ENCODE assay signal across 19 cellular contexts in the genomic region with DNA sequence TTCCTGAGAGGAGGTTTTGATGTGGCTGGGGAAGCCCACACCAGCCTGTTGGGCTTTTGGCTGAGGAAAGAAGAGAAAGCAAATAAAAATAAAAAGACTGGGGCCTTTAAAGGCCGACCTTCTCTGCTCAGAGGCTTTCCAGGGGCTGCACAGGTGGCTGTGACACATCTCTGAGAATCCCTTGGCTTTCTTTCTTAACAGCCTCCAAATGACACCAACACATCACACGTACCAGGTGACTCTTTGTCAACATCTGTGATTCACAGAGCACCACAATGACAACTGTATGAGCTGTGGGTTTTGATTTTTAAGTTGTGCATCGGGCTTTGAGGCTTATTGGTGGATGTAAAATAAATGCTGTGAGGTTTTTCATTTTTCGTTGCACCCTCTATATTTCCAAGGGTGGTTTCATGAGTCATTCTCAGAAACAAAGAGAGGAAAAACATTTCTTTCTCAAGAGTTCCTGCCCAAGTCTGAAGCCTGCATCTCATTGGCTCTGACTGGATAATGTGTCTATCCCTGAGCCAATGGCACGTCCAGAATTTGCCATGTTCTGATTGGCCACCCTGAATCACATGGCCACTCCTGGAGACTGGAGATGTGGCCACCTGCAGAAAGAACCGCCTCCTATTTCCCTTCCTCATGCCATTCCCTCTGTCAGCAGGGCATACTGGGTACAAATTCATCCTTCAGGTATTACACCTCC.
DNase-seq lines count a peak whose midpoint lies in the region; ATAC-seq, FAIRE-seq and TF ChIP-seq lines count a peak whose summit lies in the region.
"Had no signal": no experiment of that assay in that cellular context is flagged by ENCODE, and none has a peak within 500 bp of the region (broad histone marks: within the 10 kb centered on the region; RNA-seq: fewer than 3 reads in every experiment).

No MANE protein-coding gene starts in this region.

- H3K4me2 ChIP-seq in astrocyte (ENCODE audit: low read length) = peak overlapping the region; percentile 55
- no peak overlapping the region for H3K4me2 ChIP-seq in mesendoderm (ENCODE audit: low read length)

- H3K4me3 ChIP-seq in astrocyte (ENCODE audit: insufficient read depth, low read depth, low read length) = no peak overlapping the region
- no peak overlapping the region for H3K4me3 ChIP-seq in mesendoderm (ENCODE audit: low read length)
- no peak overlapping the region for H3K4me3 ChIP-seq in pancreas
- H3K4me3 ChIP-seq: MG63 had no signal

- H3K56ac ChIP-seq in mesendoderm (ENCODE audit: low read length) = no peak overlapping the region

- no peak overlapping the region for H2BK120ac ChIP-seq in mesendoderm (ENCODE audit: low read depth, low read length)

- H3K27ac Mint-ChIP-seq in astrocyte (ENCODE audit: unreplicated experiment) = no peak overlapping the region
- H3K27ac Mint-ChIP-seq: B cell, H9 had no signal

- H3K36me3 ChIP-seq in astrocyte (ENCODE audit: insufficient read depth, low read length) (no peaks in the 10 kb centered on the region), mesendoderm (ENCODE audit: control insufficient read depth, insufficient read depth, low read length) (no peaks in the 10 kb centered on the region), pancreas (no peaks in the 10 kb centered on the region)
- H3K36me3 ChIP-seq: MG63 had no signal

- no peak overlapping the region for H2AK5ac ChIP-seq in mesendoderm (ENCODE audit: low read length)

- no peaks in the 10 kb centered on the region for H3K79me1 ChIP-seq in mesendoderm (ENCODE audit: low read length)

- no peak overlapping the region for H3K23ac ChIP-seq in mesendoderm (ENCODE audit: low read length)

- in situ Hi-C loops in Caki2 (cut with HindIII; ENCODE audit: low pct_unique_long_range_greater_than_20kb, low sequenced_read_pairs) = no loop called here

- intact Hi-C loops in pancreas (cut with DNase I) = no loop called here

- TF ChIP-seq CTCF in astrocyte (IDR thresholded peaks at IDR 0.05; ENCODE audit: insufficient read depth, low read depth, low read length) (no peak), pancreas (IDR thresholded peaks at IDR 0.05) (no peak)

- FAIRE-seq in astrocyte (lab: Jason Lieb, UNC) = no peak
- no peak for FAIRE-seq in pancreas (lab: Jason Lieb, UNC)

- H3K27ac ChIP-seq in astrocyte (ENCODE audit: low read depth, low read length) (no peak overlapping the region), mesendoderm (ENCODE audit: low read depth, low read length) (no peak overlapping the region), substantia nigra (ENCODE audit: low read depth, low read length, poor library complexity, severe bottlenecking) (no peak overlapping the region), pancreas (no peak overlapping the region)

- no peaks in the 10 kb centered on the region for H3K4me1 Mint-ChIP-seq in astrocyte (ENCODE audit: low read depth, unreplicated experiment)
- H3K4me1 Mint-ChIP-seq: B cell had no signal

- H3K4me1 ChIP-seq in astrocyte (ENCODE audit: insufficient read depth, low read length) (no peaks in the 10 kb centered on the region), mesendoderm (ENCODE audit: control insufficient read depth, low read depth, low read length) (no peaks in the 10 kb centered on the region), pancreas (no peaks in the 10 kb centered on the region)
- H3K4me1 ChIP-seq: Caco-2 had no signal

- no peak overlapping the region for H2BK5ac ChIP-seq in mesendoderm (ENCODE audit: low read length)

- H3K79me2 ChIP-seq in astrocyte (ENCODE audit: insufficient read depth, low read length) (no peaks in the 10 kb centered on the region), mesendoderm (ENCODE audit: control insufficient read depth, insufficient read depth, low read length) (no peaks in the 10 kb centered on the region)

- H3K36me3 Mint-ChIP-seq in astrocyte (ENCODE audit: low read depth, unreplicated experiment) = no peaks in the 10 kb centered on the region

- no peaks in the 10 kb centered on the region for H3K27me3 Mint-ChIP-seq in astrocyte (ENCODE audit: low read depth, unreplicated experiment)

- H3K4me3 Mint-ChIP-seq in astrocyte (ENCODE audit: unreplicated experiment) = no peak overlapping the region
- H3K4me3 Mint-ChIP-seq: B cell, H9 had no signal

- no peak overlapping the region for H2AFZ ChIP-seq in astrocyte (ENCODE audit: low read depth, low read length)

- peak; percentile 50 for DNase-seq in Caki2 (ENCODE audit: low read depth)
- DNase-seq in NAMALWA (ENCODE audit: low spot score) = peak; percentile 45
- DNase-seq in astrocyte (ENCODE audit: low read depth) = no peak
- peak; percentile 19 for DNase-seq in mesendoderm
- no peak for DNase-seq in substantia nigra (lab: John Stamatoyannopoulos, UW)
- DNase-seq in OCI-M1 (lab: John Stamatoyannopoulos, UW) = no peak
- no peak for DNase-seq in NCI-H1436 (lab: John Stamatoyannopoulos, UW)
- no peak for DNase-seq in pancreas
- DNase-seq: Caco-2; DMS79; H9; Karpas-422; MG63; NCI-H1092 treated with DMSO at 0.1 percent for 48 hours; NCI-H2081 treated with DMSO at 0.1 percent for 48 hours; NK-92 treated with Interleukin-12 subunit alpha and Interleukin-12 subunit beta, amount 100 ng/mL, for 24 hours; RPMI8226; SIG-M5 had no signal

- no peak for ATAC-seq in pancreas

- H2BK15ac ChIP-seq in mesendoderm (replicated peaks; ENCODE audit: low read depth) = no peak overlapping the region

- no peak overlapping the region for H4K8ac ChIP-seq in mesendoderm (ENCODE audit: low read depth, low read length)

- no peaks in the 10 kb centered on the region for H4K20me1 ChIP-seq in astrocyte (ENCODE audit: insufficient read depth, low read length)

- H3K9me3 ChIP-seq in astrocyte (ENCODE audit: insufficient read depth, low read depth, low read length) (peaks cover under 1% of the 10 kb centered on the region), pancreas (no peaks in the 10 kb centered on the region)
- H3K9me3 ChIP-seq: MG63 had no signal

- no peak overlapping the region for H4K5ac ChIP-seq in mesendoderm (ENCODE audit: low read length)

- H3K9ac ChIP-seq in astrocyte (ENCODE audit: low read length) = no peak overlapping the region
- H3K9ac ChIP-seq in mesendoderm (ENCODE audit: low read length) = no peak overlapping the region

- H3K27me3 ChIP-seq in astrocyte (ENCODE audit: insufficient read depth, low read length) = no peaks in the 10 kb centered on the region
- no peaks in the 10 kb centered on the region for H3K27me3 ChIP-seq in mesendoderm (ENCODE audit: insufficient read depth, low read length, poor library complexity)
- peaks cover 0 to 10% (median 0%) of the 10 kb centered on the region in 4 donors for H3K27me3 ChIP-seq in pancreas
- H3K27me3 ChIP-seq: MG63 had no signal

- H3K4ac ChIP-seq in mesendoderm (ENCODE audit: low read depth, low read length) = no peak overlapping the region

- no peak overlapping the region for H3K18ac ChIP-seq in mesendoderm (ENCODE audit: low read length)

- H3K9me3 Mint-ChIP-seq in astrocyte (ENCODE audit: unreplicated experiment) = peaks cover 7% of the 10 kb centered on the region

- WGBS in mesendoderm (ENCODE audit: extremely low coverage, insufficient coverage, low lambda C conversion rate) = no CpG with 5 or more reads among the region's 6 CpGs
- 32 to 38% methylated on average over 6 of the region's 6 CpGs for WGBS in pancreas, 2 donors

Comparison
In these comparisons a context has a peak if more than half of its experiments do, and no peak if none do; other contexts are left out.
1. DNase-seq: peak in Caki2 (single experiment), NAMALWA (single experiment) and mesendoderm (single experiment); none in astrocyte (single experiment), substantia nigra (0 of 49), OCI-M1 (single experiment), NCI-H1436 (single experiment) and pancreas (0 of 6).